Comparison of ENCODE assay signal across 2 cellular contexts in the genomic region with DNA sequence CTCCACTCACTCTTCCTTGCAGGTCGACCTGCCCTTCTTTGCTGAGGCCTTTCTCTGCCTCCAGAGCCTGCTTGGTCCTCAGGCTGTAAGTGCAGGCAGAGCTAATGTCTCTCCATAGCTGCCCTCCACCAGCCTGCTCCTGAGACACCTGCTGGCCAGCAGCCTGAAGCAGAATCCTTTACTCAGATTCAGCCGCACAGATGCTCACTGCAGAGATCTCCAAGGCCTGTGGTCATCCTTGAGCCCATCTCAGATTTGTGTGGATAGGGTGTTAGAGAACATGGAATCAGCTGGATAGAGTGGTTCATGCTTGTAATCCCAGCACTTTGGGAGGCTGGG.
TF ChIP-seq lines count a peak whose summit lies in the region.

No MANE protein-coding gene starts in this region.

TF ChIP-seq in WTC11, 78 proteins besides CTCF, POLR2A, EP300 and RAD21 (continued from another document):
- TF ChIP-seq, protein P1, sequence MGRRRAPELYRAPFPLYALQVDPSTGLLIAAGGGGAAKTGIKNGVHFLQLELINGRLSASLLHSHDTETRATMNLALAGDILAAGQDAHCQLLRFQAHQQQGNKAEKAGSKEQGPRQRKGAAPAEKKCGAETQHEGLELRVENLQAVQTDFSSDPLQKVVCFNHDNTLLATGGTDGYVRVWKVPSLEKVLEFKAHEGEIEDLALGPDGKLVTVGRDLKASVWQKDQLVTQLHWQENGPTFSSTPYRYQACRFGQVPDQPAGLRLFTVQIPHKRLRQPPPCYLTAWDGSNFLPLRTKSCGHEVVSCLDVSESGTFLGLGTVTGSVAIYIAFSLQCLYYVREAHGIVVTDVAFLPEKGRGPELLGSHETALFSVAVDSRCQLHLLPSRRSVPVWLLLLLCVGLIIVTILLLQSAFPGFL (CRISPR knock-in tag; IDR thresholded peaks at IDR 0.05; ENCODE audit: borderline replicate concordance) = no peak
- no peak for TF ChIP-seq ZBTB21 (CRISPR knock-in tag; IDR thresholded peaks at IDR 0.05; ENCODE audit: borderline replicate concordance)
- TF ChIP-seq KAT7 (CRISPR knock-in tag; IDR thresholded peaks at IDR 0.05; ENCODE audit: borderline replicate concordance) = no peak
- TF ChIP-seq, protein P2, sequence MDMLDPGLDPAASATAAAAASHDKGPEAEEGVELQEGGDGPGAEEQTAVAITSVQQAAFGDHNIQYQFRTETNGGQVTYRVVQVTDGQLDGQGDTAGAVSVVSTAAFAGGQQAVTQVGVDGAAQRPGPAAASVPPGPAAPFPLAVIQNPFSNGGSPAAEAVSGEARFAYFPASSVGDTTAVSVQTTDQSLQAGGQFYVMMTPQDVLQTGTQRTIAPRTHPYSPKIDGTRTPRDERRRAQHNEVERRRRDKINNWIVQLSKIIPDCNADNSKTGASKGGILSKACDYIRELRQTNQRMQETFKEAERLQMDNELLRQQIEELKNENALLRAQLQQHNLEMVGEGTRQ (CRISPR knock-in tag; IDR thresholded peaks at IDR 0.05) = no peak
- TF ChIP-seq GRHL2 (CRISPR knock-in tag; IDR thresholded peaks at IDR 0.05; ENCODE audit: insufficient replicate concordance, severe bottlenecking) = no peak
- TF ChIP-seq FOXJ3 (CRISPR knock-in tag; IDR thresholded peaks at IDR 0.05; ENCODE audit: borderline replicate concordance) = no peak
- TF ChIP-seq, protein P3, sequence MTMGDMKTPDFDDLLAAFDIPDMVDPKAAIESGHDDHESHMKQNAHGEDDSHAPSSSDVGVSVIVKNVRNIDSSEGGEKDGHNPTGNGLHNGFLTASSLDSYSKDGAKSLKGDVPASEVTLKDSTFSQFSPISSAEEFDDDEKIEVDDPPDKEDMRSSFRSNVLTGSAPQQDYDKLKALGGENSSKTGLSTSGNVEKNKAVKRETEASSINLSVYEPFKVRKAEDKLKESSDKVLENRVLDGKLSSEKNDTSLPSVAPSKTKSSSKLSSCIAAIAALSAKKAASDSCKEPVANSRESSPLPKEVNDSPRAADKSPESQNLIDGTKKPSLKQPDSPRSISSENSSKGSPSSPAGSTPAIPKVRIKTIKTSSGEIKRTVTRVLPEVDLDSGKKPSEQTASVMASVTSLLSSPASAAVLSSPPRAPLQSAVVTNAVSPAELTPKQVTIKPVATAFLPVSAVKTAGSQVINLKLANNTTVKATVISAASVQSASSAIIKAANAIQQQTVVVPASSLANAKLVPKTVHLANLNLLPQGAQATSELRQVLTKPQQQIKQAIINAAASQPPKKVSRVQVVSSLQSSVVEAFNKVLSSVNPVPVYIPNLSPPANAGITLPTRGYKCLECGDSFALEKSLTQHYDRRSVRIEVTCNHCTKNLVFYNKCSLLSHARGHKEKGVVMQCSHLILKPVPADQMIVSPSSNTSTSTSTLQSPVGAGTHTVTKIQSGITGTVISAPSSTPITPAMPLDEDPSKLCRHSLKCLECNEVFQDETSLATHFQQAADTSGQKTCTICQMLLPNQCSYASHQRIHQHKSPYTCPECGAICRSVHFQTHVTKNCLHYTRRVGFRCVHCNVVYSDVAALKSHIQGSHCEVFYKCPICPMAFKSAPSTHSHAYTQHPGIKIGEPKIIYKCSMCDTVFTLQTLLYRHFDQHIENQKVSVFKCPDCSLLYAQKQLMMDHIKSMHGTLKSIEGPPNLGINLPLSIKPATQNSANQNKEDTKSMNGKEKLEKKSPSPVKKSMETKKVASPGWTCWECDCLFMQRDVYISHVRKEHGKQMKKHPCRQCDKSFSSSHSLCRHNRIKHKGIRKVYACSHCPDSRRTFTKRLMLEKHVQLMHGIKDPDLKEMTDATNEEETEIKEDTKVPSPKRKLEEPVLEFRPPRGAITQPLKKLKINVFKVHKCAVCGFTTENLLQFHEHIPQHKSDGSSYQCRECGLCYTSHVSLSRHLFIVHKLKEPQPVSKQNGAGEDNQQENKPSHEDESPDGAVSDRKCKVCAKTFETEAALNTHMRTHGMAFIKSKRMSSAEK (CRISPR knock-in tag; IDR thresholded peaks at IDR 0.05; ENCODE audit: borderline replicate concordance) = no peak

TF ChIP-seq in liver, 16 proteins besides CTCF, POLR2A, EP300 and RAD21:
- TF ChIP-seq, protein P4, sequence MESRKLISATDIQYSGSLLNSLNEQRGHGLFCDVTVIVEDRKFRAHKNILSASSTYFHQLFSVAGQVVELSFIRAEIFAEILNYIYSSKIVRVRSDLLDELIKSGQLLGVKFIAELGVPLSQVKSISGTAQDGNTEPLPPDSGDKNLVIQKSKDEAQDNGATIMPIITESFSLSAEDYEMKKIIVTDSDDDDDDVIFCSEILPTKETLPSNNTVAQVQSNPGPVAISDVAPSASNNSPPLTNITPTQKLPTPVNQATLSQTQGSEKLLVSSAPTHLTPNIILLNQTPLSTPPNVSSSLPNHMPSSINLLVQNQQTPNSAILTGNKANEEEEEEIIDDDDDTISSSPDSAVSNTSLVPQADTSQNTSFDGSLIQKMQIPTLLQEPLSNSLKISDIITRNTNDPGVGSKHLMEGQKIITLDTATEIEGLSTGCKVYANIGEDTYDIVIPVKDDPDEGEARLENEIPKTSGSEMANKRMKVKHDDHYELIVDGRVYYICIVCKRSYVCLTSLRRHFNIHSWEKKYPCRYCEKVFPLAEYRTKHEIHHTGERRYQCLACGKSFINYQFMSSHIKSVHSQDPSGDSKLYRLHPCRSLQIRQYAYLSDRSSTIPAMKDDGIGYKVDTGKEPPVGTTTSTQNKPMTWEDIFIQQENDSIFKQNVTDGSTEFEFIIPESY (IDR thresholded peaks at IDR 0.05) = no peak
- TF ChIP-seq SP1 (IDR thresholded peaks at IDR 0.05) = no peak
- no peak for TF ChIP-seq FOXA2 (IDR thresholded peaks at IDR 0.05)
- TF ChIP-seq TAF1 (conservative IDR thresholded peaks at IDR 0.05) = no peak
- no peak for TF ChIP-seq FOXA1 (IDR thresholded peaks at IDR 0.05)
- TF ChIP-seq RXRA (IDR thresholded peaks at IDR 0.05) = no peak
- TF ChIP-seq, protein P5, sequence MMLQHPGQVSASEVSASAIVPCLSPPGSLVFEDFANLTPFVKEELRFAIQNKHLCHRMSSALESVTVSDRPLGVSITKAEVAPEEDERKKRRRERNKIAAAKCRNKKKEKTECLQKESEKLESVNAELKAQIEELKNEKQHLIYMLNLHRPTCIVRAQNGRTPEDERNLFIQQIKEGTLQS (IDR thresholded peaks at IDR 0.05) = no peak
- no peak for TF ChIP-seq EGR1 (IDR thresholded peaks at IDR 0.05; ENCODE audit: low read depth in 2 of 2)
- TF ChIP-seq JUND (IDR thresholded peaks at IDR 0.05) = no peak
- no peak for TF ChIP-seq NR2F2 (IDR thresholded peaks at IDR 0.05)
- TF ChIP-seq, protein P6, sequence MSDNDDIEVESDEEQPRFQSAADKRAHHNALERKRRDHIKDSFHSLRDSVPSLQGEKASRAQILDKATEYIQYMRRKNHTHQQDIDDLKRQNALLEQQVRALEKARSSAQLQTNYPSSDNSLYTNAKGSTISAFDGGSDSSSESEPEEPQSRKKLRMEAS (IDR thresholded peaks at IDR 0.05) = no peak
- no peak for TF ChIP-seq GABPA (IDR thresholded peaks at IDR 0.05 in 1 of 2, conservative IDR thresholded peaks at IDR 0.05 in 1 of 2)
- no peak for TF ChIP-seq HNF4A (conservative IDR thresholded peaks at IDR 0.05)
- TF ChIP-seq YY1 (IDR thresholded peaks at IDR 0.05) = no peak
- TF ChIP-seq, protein P7, sequence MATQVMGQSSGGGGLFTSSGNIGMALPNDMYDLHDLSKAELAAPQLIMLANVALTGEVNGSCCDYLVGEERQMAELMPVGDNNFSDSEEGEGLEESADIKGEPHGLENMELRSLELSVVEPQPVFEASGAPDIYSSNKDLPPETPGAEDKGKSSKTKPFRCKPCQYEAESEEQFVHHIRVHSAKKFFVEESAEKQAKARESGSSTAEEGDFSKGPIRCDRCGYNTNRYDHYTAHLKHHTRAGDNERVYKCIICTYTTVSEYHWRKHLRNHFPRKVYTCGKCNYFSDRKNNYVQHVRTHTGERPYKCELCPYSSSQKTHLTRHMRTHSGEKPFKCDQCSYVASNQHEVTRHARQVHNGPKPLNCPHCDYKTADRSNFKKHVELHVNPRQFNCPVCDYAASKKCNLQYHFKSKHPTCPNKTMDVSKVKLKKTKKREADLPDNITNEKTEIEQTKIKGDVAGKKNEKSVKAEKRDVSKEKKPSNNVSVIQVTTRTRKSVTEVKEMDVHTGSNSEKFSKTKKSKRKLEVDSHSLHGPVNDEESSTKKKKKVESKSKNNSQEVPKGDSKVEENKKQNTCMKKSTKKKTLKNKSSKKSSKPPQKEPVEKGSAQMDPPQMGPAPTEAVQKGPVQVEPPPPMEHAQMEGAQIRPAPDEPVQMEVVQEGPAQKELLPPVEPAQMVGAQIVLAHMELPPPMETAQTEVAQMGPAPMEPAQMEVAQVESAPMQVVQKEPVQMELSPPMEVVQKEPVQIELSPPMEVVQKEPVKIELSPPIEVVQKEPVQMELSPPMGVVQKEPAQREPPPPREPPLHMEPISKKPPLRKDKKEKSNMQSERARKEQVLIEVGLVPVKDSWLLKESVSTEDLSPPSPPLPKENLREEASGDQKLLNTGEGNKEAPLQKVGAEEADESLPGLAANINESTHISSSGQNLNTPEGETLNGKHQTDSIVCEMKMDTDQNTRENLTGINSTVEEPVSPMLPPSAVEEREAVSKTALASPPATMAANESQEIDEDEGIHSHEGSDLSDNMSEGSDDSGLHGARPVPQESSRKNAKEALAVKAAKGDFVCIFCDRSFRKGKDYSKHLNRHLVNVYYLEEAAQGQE (IDR thresholded peaks at IDR 0.05) = no peak
- TF ChIP-seq HNF4G (IDR thresholded peaks at IDR 0.05) = no peak
